In genomic region chr7:149670288-149670687, GRCh38 we compare ENCODE assay signal across 9 cellular contexts.
DNase-seq lines count a peak whose midpoint lies in the region; ATAC-seq and TF ChIP-seq lines count a peak whose summit lies in the region.
"Had no signal": no experiment of that assay in that cellular context is flagged by ENCODE, and none has a peak within 500 bp of the region (broad histone marks: within the 10 kb centered on the region; RNA-seq: fewer than 3 reads in every experiment).

No MANE protein-coding gene starts in this region.

- WGBS in heart left ventricle, 4 donors: 0 to 6% (median 1%) methylated on average over 1 of the region's 1 CpG

- H3K4me3 ChIP-seq in heart left ventricle (no peak overlapping the region), stomach smooth muscle (ENCODE audit: low read length in 2 of 2) (peak overlapping the region; percentile 47 to 55), PC-9 (no peak overlapping the region)

- no peak overlapping the region for H2AFZ ChIP-seq in PC-9

- no peaks in the 10 kb centered on the region for H4K20me1 ChIP-seq in PC-9 (ENCODE audit: insufficient read depth)

- H3K9me3 ChIP-seq in heart left ventricle (no peaks in the 10 kb centered on the region), stomach smooth muscle (ENCODE audit: control insufficient read depth in 2 of 2, low read length in 2 of 2) (no peaks in the 10 kb centered on the region), PC-9 (ENCODE audit: insufficient read depth, low read depth) (no peaks in the 10 kb centered on the region)

- no peak for TF ChIP-seq POLR2A in heart left ventricle (IDR thresholded peaks at IDR 0.05)
- TF ChIP-seq POLR2A in erythroblast (IDR thresholded peaks at IDR 0.05; ENCODE audit: low read length): no peak

- peaks cover 13% of the 10 kb centered on the region for H3F3A ChIP-seq in PC-9 (ENCODE audit: insufficient read depth, low read depth)

- DNase-seq in NCI-H2029 (lab: John Stamatoyannopoulos, UW): peak; percentile 59
- no peak for DNase-seq in NCI-H2029 treated with DMSO at 0.1 percent for 48 hours (lab: John Stamatoyannopoulos, UW)
- peak in 4 of 5 donors; percentile 52 to 59 (median 58) for DNase-seq in heart left ventricle
- no peak for DNase-seq in erythroblast (lab: John Stamatoyannopoulos, UW)
- no peak for DNase-seq in PC-9
- DNase-seq in iPS-NIHi11 (ENCODE audit: low spot score): no peak
- DNase-seq: mesendoderm had no signal

- peak overlapping the region in 2 of 12 donors; percentile 11 to 73 for H3K27ac ChIP-seq in heart left ventricle
- peak overlapping the region; percentile 70 for H3K27ac ChIP-seq in stomach smooth muscle (ENCODE audit: low read length)
- H3K27ac ChIP-seq in PC-9: no peak overlapping the region

- H3K27me3 ChIP-seq in heart left ventricle: peaks cover 0 to 5% (median 0%) of the 10 kb centered on the region in 9 donors
- H3K27me3 ChIP-seq in stomach smooth muscle (ENCODE audit: control insufficient read depth in 1 of 2, insufficient read depth in 2 of 2, low read length in 2 of 2): no peaks in the 10 kb centered on the region
- no peaks in the 10 kb centered on the region for H3K27me3 ChIP-seq in PC-9 (ENCODE audit: insufficient read depth, low read depth)

- no peaks in the 10 kb centered on the region for H3K79me2 ChIP-seq in PC-9 (ENCODE audit: low read depth)

- CTCF ChIA-PET in PC-9 (lab: Charles Lee): interaction anchor here (0.6 to 0.7 kb wide), 2 partner anchors 45 to 72 kb away, joined by 3 to 5 read pairs; no protein-coding TSS in a partner anchor

- H3K9me2 ChIP-seq in PC-9 (ENCODE audit: insufficient read depth): no peaks in the 10 kb centered on the region

- ATAC-seq in SK-N-SH treated with all-trans-retinoic acid at 6 μM for 48 hours: peak; percentile 96
- peak; percentile 71 to 93 (median 88) for ATAC-seq in heart left ventricle

- no peaks in the 10 kb centered on the region for H3K36me3 ChIP-seq in heart left ventricle
- no peaks in the 10 kb centered on the region for H3K36me3 ChIP-seq in stomach smooth muscle (ENCODE audit: control insufficient read depth in 2 of 2, insufficient read depth in 2 of 2, low read length in 2 of 2)
- no peaks in the 10 kb centered on the region for H3K36me3 ChIP-seq in PC-9 (ENCODE audit: low read depth)

- BruUV-seq in PC-9 (replicated peaks; lab: Mats Ljungman, UMichigan): no TSS peak

- H3K4me2 ChIP-seq in PC-9: no peak overlapping the region

- intact Hi-C loops in heart left ventricle (cut with DNase I) (loop anchor here in 1 of 10 donors (5.0 kb wide), 1 partner anchor 72 kb away; no protein-coding TSS in a partner anchor), PC-9 (cut with micrococcal nuclease; ENCODE audit: unreplicated experiment) (loop anchor here (1.0 kb wide), 1 partner anchor 71 kb away; no protein-coding TSS in a partner anchor)

- peak overlapping the region in 1 of 2 donors; percentile 14 for H3K9ac ChIP-seq in stomach smooth muscle (ENCODE audit: low read length in 2 of 2)

- no peak for TF ChIP-seq CTCF in heart left ventricle (IDR thresholded peaks at IDR 0.05)
- TF ChIP-seq CTCF in PC-9 (conservative IDR thresholded peaks at IDR 0.05): no peak

- POLR2A ChIA-PET in PC-9 (lab: Charles Lee; ENCODE audit: unreplicated experiment): interaction anchor here (0.5 kb wide), 1 partner anchor 56 kb away, joined by 3 read pairs; no protein-coding TSS in a partner anchor

- H3K4me1 ChIP-seq in heart left ventricle: peaks cover 0 to 14% (median 5%) of the 10 kb centered on the region in 12 donors
- peaks cover 8% of the 10 kb centered on the region for H3K4me1 ChIP-seq in stomach smooth muscle (ENCODE audit: control insufficient read depth, insufficient read depth, low read length)
- H3K4me1 ChIP-seq in PC-9 (replicated peaks; ENCODE audit: insufficient read depth): peaks cover 16% of the 10 kb centered on the region

TF ChIP-seq in SK-N-SH treated with all-trans-retinoic acid at 6 μM for 48 hours, 23 proteins besides CTCF, POLR2A, EP300 and RAD21:
- TF ChIP-seq BACH2 (CRISPR knock-in tag; IDR thresholded peaks at IDR 0.05; ENCODE audit: borderline replicate concordance): no peak
- no peak for TF ChIP-seq ESRRG (CRISPR knock-in tag; IDR thresholded peaks at IDR 0.05)
- no peak for TF ChIP-seq PPARA (CRISPR knock-in tag; IDR thresholded peaks at IDR 0.05; ENCODE audit: borderline replicate concordance)
- TF ChIP-seq TCF4 (CRISPR knock-in tag; IDR thresholded peaks at IDR 0.05; ENCODE audit: borderline replicate concordance): 0 out of 2 replicates have a peak, but pooled peaks have one; percentile 25
- TF ChIP-seq TOX (CRISPR knock-in tag; IDR thresholded peaks at IDR 0.05; ENCODE audit: borderline replicate concordance): no peak
- TF ChIP-seq POU6F1 (CRISPR knock-in tag; IDR thresholded peaks at IDR 0.05; ENCODE audit: borderline replicate concordance, low read depth): no peak

Comparison
In these comparisons a context has a peak if more than half of its experiments do, and no peak if none do; other contexts are left out.
1. DNase-seq: peak in NCI-H2029 (single experiment) and heart left ventricle (4 of 5); none in NCI-H2029 treated with DMSO at 0.1 percent for 48 hours (single experiment), erythroblast (0 of 2), PC-9 (0 of 2) and iPS-NIHi11 (single experiment).
2. H3K4me3 ChIP-seq: peak in stomach smooth muscle (2 of 2); none in heart left ventricle (0 of 12) and PC-9 (single experiment).